Comparison of ENCODE assay signal across 1 cellular context in the genomic region with DNA sequence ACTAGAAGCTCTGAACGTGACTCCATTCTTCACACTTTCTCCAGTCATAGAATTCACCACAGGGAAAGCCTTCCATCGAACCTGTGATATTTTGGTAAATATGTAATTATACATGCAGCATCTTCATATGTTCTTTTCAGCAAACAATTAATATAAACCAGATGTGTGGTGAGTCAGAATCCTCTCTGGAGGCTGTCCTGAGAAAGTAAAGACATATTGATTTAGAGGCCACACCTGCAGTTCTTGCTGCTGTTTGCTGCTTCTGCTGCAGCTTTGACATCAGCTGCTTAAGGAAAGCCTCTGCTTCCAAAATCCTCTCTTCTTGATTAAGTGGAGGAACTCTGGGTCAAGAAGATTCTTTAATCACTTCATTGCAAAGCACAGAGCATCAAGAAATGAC.
TF ChIP-seq lines count a peak whose summit lies in the region.

No MANE protein-coding gene starts in this region.

TF ChIP-seq in IMR-90, 13 proteins besides CTCF, POLR2A, EP300 and RAD21 (continued from another document):
- no peak for TF ChIP-seq CEBPB (IDR thresholded peaks at IDR 0.05; ENCODE audit: low read depth, low read length)
- TF ChIP-seq MAFK (IDR thresholded peaks at IDR 0.05; ENCODE audit: low read depth, low read length), result no peak
- TF ChIP-seq BHLHE40 (IDR thresholded peaks at IDR 0.05; ENCODE audit: low read depth, low read length), result no peak
- TF ChIP-seq FOS (IDR thresholded peaks at IDR 0.05; ENCODE audit: low read depth, low read length), result no peak
- no peak for TF ChIP-seq MAZ (IDR thresholded peaks at IDR 0.05; ENCODE audit: borderline replicate concordance, low read depth, low read length)
